18 cellular contexts compared by ENCODE assay signal in the genomic region with DNA sequence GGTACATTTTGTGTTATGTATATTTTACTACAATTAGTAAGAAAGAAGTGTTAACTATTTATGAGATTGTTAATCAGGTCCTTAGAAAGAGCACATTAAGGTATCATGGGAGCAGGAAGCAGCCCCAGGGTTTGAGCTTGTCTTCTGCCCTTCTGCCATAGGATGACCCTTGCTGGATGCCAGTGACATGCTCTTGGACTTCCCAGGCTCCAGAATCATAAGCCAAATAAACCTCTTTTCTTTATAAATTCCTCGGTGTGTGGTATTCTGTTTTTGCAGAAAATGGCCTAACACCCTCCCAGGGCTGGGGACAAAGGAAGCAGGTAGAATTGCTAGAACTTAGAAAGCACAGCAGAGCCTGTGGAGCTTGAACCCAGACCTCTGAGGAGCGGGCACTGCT.
DNase-seq lines count a peak whose midpoint lies in the region; ATAC-seq, FAIRE-seq and TF ChIP-seq lines count a peak whose summit lies in the region.
"Had no signal": no experiment of that assay in that cellular context is flagged by ENCODE, and none has a peak within 500 bp of the region (broad histone marks: within the 10 kb centered on the region; RNA-seq: fewer than 3 reads in every experiment).

No MANE protein-coding gene starts in this region.

- H3K4me3 ChIP-seq in HepG2 (replicated peaks in 1 of 3; ENCODE audit: insufficient read depth in 1 of 3, low read depth in 2 of 3, low read length in 3 of 3) (no peak overlapping the region), right lobe of liver (no peak overlapping the region), SU-DHL-6 (ENCODE audit: insufficient read depth, low read length, poor library complexity, severe bottlenecking) (no peak overlapping the region)
- H3K4me3 ChIP-seq: GM12878, pancreas had no signal

- peaks cover 3% of the 10 kb centered on the region for H3K36me3 Mint-ChIP-seq in effector memory CD8-positive, alpha-beta T cell (ENCODE audit: insufficient read depth)
- no peaks in the 10 kb centered on the region for H3K36me3 Mint-ChIP-seq in type B pancreatic cell

- peaks cover 3 to 7% of the 10 kb centered on the region in 2 donors for H3K9me3 Mint-ChIP-seq in effector memory CD8-positive, alpha-beta T cell
- peaks cover 8% of the 10 kb centered on the region for H3K9me3 Mint-ChIP-seq in type B pancreatic cell

- H3K4me2 ChIP-seq in HepG2 (ENCODE audit: low read depth, low read length) (no peak overlapping the region), SU-DHL-6 (ENCODE audit: low read depth, low read length, poor library complexity, severe bottlenecking) (peak overlapping the region; percentile 30)

- TF ChIP-seq RAD21 in HepG2 (CRISPR knock-in tag; IDR thresholded peaks at IDR 0.05): no peak

- POLR2A ChIA-PET in HepG2 (lab: Yijun Ruan, JAX): no interaction called here
- POLR2A ChIA-PET in HEK293T (lab: Yijun Ruan, JAX): no interaction called here

- peaks cover 23 to 29% of the 10 kb centered on the region in 2 donors for H3K4me1 Mint-ChIP-seq in effector memory CD8-positive, alpha-beta T cell (ENCODE audit: low read depth in 2 of 2)
- H3K4me1 Mint-ChIP-seq in type B pancreatic cell (ENCODE audit: unreplicated experiment): no peaks in the 10 kb centered on the region

- no peaks in the 10 kb centered on the region for H3K9me3 ChIP-seq in HepG2 (ENCODE audit: low read length)
- H3K9me3 ChIP-seq in right lobe of liver: no peaks in the 10 kb centered on the region
- no peaks in the 10 kb centered on the region for H3K9me3 ChIP-seq in SU-DHL-6 (ENCODE audit: insufficient read depth, low read length)
- H3K9me3 ChIP-seq: pancreas had no signal

- H3K4me3 Mint-ChIP-seq in effector memory CD8-positive, alpha-beta T cell: peak overlapping the region; percentile 43 to 66
- no peak overlapping the region for H3K4me3 Mint-ChIP-seq in type B pancreatic cell

- no peaks in the 10 kb centered on the region for H4K20me1 ChIP-seq in HepG2 (ENCODE audit: insufficient read depth, low read length)
- H4K20me1 ChIP-seq in SU-DHL-6 (ENCODE audit: low read depth, low read length): no peaks in the 10 kb centered on the region

- H3F3A ChIP-seq in SU-DHL-6 (ENCODE audit: insufficient read depth): no peaks in the 10 kb centered on the region

- no peaks in the 10 kb centered on the region for H3K27me3 ChIP-seq in HepG2 (ENCODE audit: control insufficient read depth in 1 of 2, insufficient read depth in 2 of 2, low read length in 2 of 2)
- no peaks in the 10 kb centered on the region for H3K27me3 ChIP-seq in right lobe of liver
- no peaks in the 10 kb centered on the region for H3K27me3 ChIP-seq in SU-DHL-6 (ENCODE audit: low read length)
- H3K27me3 ChIP-seq: pancreas had no signal

- no peaks in the 10 kb centered on the region for H3K27me3 Mint-ChIP-seq in effector memory CD8-positive, alpha-beta T cell
- H3K27me3 Mint-ChIP-seq in type B pancreatic cell: no peaks in the 10 kb centered on the region

- peak overlapping the region; percentile 89 to 93 for H3K27ac Mint-ChIP-seq in effector memory CD8-positive, alpha-beta T cell
- peak overlapping the region; percentile 52 for H3K27ac Mint-ChIP-seq in type B pancreatic cell

- TF ChIP-seq EP300 in HepG2 (IDR thresholded peaks at IDR 0.05; ENCODE audit: low read depth in 2 of 2, low read length in 2 of 2) (no peak), HepG2 (CRISPR knock-in tag; IDR thresholded peaks at IDR 0.05; ENCODE audit: borderline replicate concordance) (no peak)

- intact Hi-C loops in HepG2 (cut with micrococcal nuclease; ENCODE audit: unreplicated experiment): no loop called here
- intact Hi-C loops in right lobe of liver (cut with DNase I): no loop called here

- no peak overlapping the region for H2AFZ ChIP-seq in HepG2 (ENCODE audit: low read length)
- H2AFZ ChIP-seq in SU-DHL-6 (ENCODE audit: low read depth, low read length, severe bottlenecking): peak overlapping the region; percentile 77

- in situ Hi-C loops in HepG2 (cut with HindIII; ENCODE audit: extremely low pct_ligation_motif_present, low pct_unique_long_range_greater_than_20kb): no loop called here

- H3K9ac ChIP-seq in HepG2 (ENCODE audit: insufficient read depth, low read depth, low read length): no peak overlapping the region
- H3K9ac ChIP-seq in SU-DHL-6 (ENCODE audit: low read length): no peak overlapping the region

- no TSS peak for BruUV-seq in HepG2 (replicated peaks; lab: Mats Ljungman, UMichigan)

- CTCF ChIA-PET in HepG2 (lab: Yijun Ruan, JAX; ENCODE audit: low intra/inter-chr PET ratio, low total read pairs): no interaction called here
- CTCF ChIA-PET in HEK293T (lab: Yijun Ruan, JAX): no interaction called here

- H3K79me2 ChIP-seq in HepG2 (ENCODE audit: insufficient read depth, low read length): no peaks in the 10 kb centered on the region
- no peaks in the 10 kb centered on the region for H3K79me2 ChIP-seq in SU-DHL-6 (ENCODE audit: insufficient read depth, low read length)

- H3K9me2 ChIP-seq in SU-DHL-6 (replicated peaks; ENCODE audit: insufficient read depth, low read length): no peaks in the 10 kb centered on the region

- 20% methylated on average over 2 of the region's 2 CpGs for WGBS in HepG2 (ENCODE audit: low lambda C conversion rate)
- 50% methylated on average over 2 of the region's 2 CpGs for WGBS in right lobe of liver (ENCODE audit: insufficient coverage, low coverage, low lambda C conversion rate, missing lambda C conversion rate)

- no peak overlapping the region for H3K27ac ChIP-seq in HepG2 (ENCODE audit: extremely low read length, insufficient read depth, low read length)
- peak overlapping the region in 1 of 3 donors; percentile 1 for H3K27ac ChIP-seq in right lobe of liver
- peak overlapping the region; percentile 21; the same call in 1 of the 2 replicates for H3K27ac ChIP-seq in SU-DHL-6 (ENCODE audit: low read depth, low read length)
- H3K27ac ChIP-seq: pancreas had no signal

- no peak for FAIRE-seq in HepG2 (lab: Jason Lieb, UNC)
- FAIRE-seq: GM12878, pancreas had no signal

- ATAC-seq in HepG2 (no peak), right lobe of liver (no peak)
- no peak for ATAC-seq in effector memory CD8-positive, alpha-beta T cell (replicated peaks)
- ATAC-seq: GM12878 had no signal

- no peak for TF ChIP-seq POLR2A in HepG2 (IDR thresholded peaks at IDR 0.05; ENCODE audit: insufficient read depth in 1 of 2, low read depth in 2 of 2, low read length in 2 of 2)
- TF ChIP-seq POLR2A in right lobe of liver (IDR thresholded peaks at IDR 0.05): no peak

- no peak for DNase-seq in HepG2 (ENCODE audit: low spot score)
- no peak for DNase-seq in right lobe of liver
- DNase-seq in effector memory CD8-positive, alpha-beta T cell: no peak
- DNase-seq in type B pancreatic cell (ENCODE audit: extremely low spot score, unreplicated experiment): no peak
- no peak for DNase-seq in NCI-H345 (lab: John Stamatoyannopoulos, UW)
- no peak for DNase-seq in H4 (ENCODE audit: low spot score)
- DNase-seq in HEK293T (ENCODE audit: extremely low spot score): no peak
- DNase-seq: amygdala; caudate nucleus; GF-D8; NCI-H1417 treated with DMSO at 0.1 percent for 48 hours; NCI-H69; pancreas; SHP77 treated with DMSO at 0.1 percent for 48 hours; stimulated activated CD4-positive, alpha-beta T cell treated with anti-CD3 and anti-CD28 coated beads, Interleukin-4, amount 100 ng/mL, for 1 hour; T-helper 9 cell had no signal

- TF ChIP-seq CTCF in HepG2 (CRISPR knock-in tag; IDR thresholded peaks at IDR 0.05) (no peak), right lobe of liver (IDR thresholded peaks at IDR 0.05) (no peak), SU-DHL-6 (IDR thresholded peaks at IDR 0.05; ENCODE audit: insufficient read depth, low read length, poor library complexity, severe bottlenecking) (no peak), type B pancreatic cell (conservative IDR thresholded peaks at IDR 0.05) (no peak)

- H3K36me3 ChIP-seq in HepG2 (replicated peaks in 1 of 2; ENCODE audit: control insufficient read depth in 1 of 2, insufficient read depth in 2 of 2, low read length in 2 of 2): no peaks in the 10 kb centered on the region
- H3K36me3 ChIP-seq in right lobe of liver: no peaks in the 10 kb centered on the region
- H3K36me3 ChIP-seq in SU-DHL-6 (ENCODE audit: low read length): no peaks in the 10 kb centered on the region
- H3K36me3 ChIP-seq: pancreas had no signal

- H3K4me1 ChIP-seq in HepG2 (ENCODE audit: insufficient read depth, low read length): no peaks in the 10 kb centered on the region
- H3K4me1 ChIP-seq in right lobe of liver: no peaks in the 10 kb centered on the region
- H3K4me1 ChIP-seq: pancreas had no signal

TF ChIP-seq in HepG2, 621 proteins besides CTCF, POLR2A, EP300 and RAD21:
- TF ChIP-seq ZNF564 (CRISPR knock-in tag; IDR thresholded peaks at IDR 0.05): peak; percentile 95; the same call in 1 of the 2 replicates
- TF ChIP-seq, protein P1, sequence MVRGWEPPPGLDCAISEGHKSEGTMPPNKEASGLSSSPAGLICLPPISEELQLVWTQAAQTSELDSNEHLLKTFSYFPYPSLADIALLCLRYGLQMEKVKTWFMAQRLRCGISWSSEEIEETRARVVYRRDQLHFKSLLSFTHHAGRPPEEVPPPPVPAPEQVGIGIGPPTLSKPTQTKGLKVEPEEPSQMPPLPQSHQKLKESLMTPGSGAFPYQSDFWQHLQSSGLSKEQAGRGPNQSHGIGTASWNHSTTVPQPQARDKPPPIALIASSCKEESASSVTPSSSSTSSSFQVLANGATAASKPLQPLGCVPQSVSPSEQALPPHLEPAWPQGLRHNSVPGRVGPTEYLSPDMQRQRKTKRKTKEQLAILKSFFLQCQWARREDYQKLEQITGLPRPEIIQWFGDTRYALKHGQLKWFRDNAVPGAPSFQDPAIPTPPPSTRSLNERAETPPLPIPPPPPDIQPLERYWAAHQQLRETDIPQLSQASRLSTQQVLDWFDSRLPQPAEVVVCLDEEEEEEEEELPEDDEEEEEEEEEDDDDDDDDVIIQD (CRISPR knock-in tag; IDR thresholded peaks at IDR 0.05; ENCODE audit: low read depth): no peak

TF ChIP-seq in HEK293T, 16 proteins besides CTCF, POLR2A, EP300 and RAD21:
- TF ChIP-seq SUZ12 (IDR thresholded peaks at IDR 0.05): no peak
- no peak for TF ChIP-seq CTBP1 (IDR thresholded peaks at IDR 0.05; ENCODE audit: borderline replicate concordance)
- no peak for TF ChIP-seq SP1 (IDR thresholded peaks at IDR 0.05)
- TF ChIP-seq LEF1 (IDR thresholded peaks at IDR 0.05; ENCODE audit: borderline replicate concordance): no peak
- TF ChIP-seq L3MBTL2 (conservative IDR thresholded peaks at IDR 0.05): no peak
- no peak for TF ChIP-seq ELF4 (IDR thresholded peaks at IDR 0.05)
